Comparison of ENCODE assay signal across 15 cellular contexts in the genomic region with DNA sequence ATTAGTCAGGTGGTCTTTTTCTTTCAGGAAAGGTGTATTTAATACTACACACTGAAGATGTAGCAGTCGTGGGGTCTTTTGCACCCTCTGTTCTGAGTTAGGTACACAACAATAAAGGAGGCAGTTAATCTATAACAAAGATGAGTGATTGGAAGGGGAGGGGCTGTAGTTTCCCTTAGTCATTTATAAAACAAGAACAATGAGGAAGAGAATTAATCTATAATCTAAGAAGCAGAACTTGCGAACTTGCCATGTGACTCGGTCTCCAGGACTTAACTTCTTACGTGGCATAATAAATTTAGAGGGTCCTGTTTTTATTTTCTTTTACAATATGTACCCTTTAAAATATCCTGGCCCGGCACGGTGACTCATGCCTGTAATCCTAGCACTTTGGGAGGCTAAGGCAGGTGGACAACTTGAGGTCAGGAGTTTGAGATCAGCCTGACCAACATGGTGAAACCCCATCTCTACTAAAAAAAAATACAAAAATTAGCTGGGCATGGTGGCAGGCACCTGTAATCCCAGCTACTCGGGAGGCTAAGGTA.
"Had no signal": no experiment of that assay in that cellular context is flagged by ENCODE, and none has a peak within 500 bp of the region (broad histone marks: within the 10 kb centered on the region; RNA-seq: fewer than 3 reads in every experiment).

No MANE protein-coding gene starts in this region.

- H3K27me3 ChIP-seq: foreskin keratinocyte, ovary, transverse colon had no signal

- H3K36me3 ChIP-seq: ovary, transverse colon had no signal

- H3K36me3 Mint-ChIP-seq: immature natural killer cell, naive B cell had no signal

- H3K9me3 Mint-ChIP-seq: immature natural killer cell, naive B cell had no signal

- H3K4me1 Mint-ChIP-seq: immature natural killer cell, naive B cell had no signal

- ATAC-seq: left cardiac atrium had no signal

- DNase-seq: activated CD4-positive, alpha-beta T cell treated with anti-CD3 and anti-CD28 coated beads, Interleukin-2, amount 50 U/mL, for 48 hours; activated CD4-positive, CD25-positive, alpha-beta regulatory T cell treated with anti-CD3 and anti-CD28 coated beads, Interleukin-2, amount 50 U/mL, for 72 hours; activated naive CD4-positive, alpha-beta T cell treated with anti-CD3 and anti-CD28 coated beads, Interleukin-2, amount 50 U/mL, for 16 hours; foreskin keratinocyte; immature natural killer cell; left cardiac atrium; midbrain; naive B cell; ovary; retina; stimulated activated CD4-positive, alpha-beta T cell treated with anti-CD3 and anti-CD28 coated beads, Interleukin-15, amount 100 ng/mL, for 24 hours; stimulated activated CD4-positive, alpha-beta T cell treated with anti-CD3 and anti-CD28 coated beads, Interleukin-4, amount 100 ng/mL, for 24 hours; stimulated activated naive CD4-positive, alpha-beta T cell; transverse colon had no signal

- H3K4me3 ChIP-seq: lung, ovary, transverse colon had no signal

- H3K27ac Mint-ChIP-seq: immature natural killer cell had no signal

- H3K27me3 Mint-ChIP-seq: naive B cell had no signal

- H3K4me3 Mint-ChIP-seq: immature natural killer cell, naive B cell had no signal
